In genomic region chr5:56535347-56535746, GRCh38 we compare ENCODE assay signal across 26 cellular contexts.
A peak's percentile ranks its signal among the peaks of the same experiment; 100 is the strongest.
DNase-seq lines count a peak whose midpoint lies in the region; ATAC-seq and TF ChIP-seq lines count a peak whose summit lies in the region.
"Had no signal": no experiment of that assay in that cellular context is flagged by ENCODE, and none has a peak within 500 bp of the region (broad histone marks: within the 10 kb centered on the region; RNA-seq: fewer than 3 reads in every experiment).

No MANE protein-coding gene starts in this region.

- H3K27me3 ChIP-seq in esophagus squamous epithelium (no peaks in the 10 kb centered on the region), mesenchymal stem cell (ENCODE audit: control insufficient read depth in 1 of 2, insufficient read depth in 1 of 2, low read length in 2 of 2) (peaks cover 0 to 21% of the 10 kb centered on the region in 2 experiments)
- H3K27me3 ChIP-seq: BLaER1, colonic mucosa, esophagus muscularis mucosa, gastrocnemius medialis had no signal

- H3K18ac ChIP-seq in mesenchymal stem cell (ENCODE audit: low read depth in 1 of 2, low read length in 2 of 2), result no peak overlapping the region

- no peak for TF ChIP-seq CTCF in esophagus squamous epithelium (IDR thresholded peaks at IDR 0.05)
- TF ChIP-seq CTCF in activated CD8-positive, alpha-beta T cell treated with anti-CD3 and anti-CD28 coated beads for 36 hours (IDR thresholded peaks at IDR 0.05), result no peak

- H3K9ac ChIP-seq in mesenchymal stem cell (ENCODE audit: low read length), result no peak overlapping the region
- H3K9ac ChIP-seq: BLaER1 had no signal

- H3K14ac ChIP-seq in mesenchymal stem cell (ENCODE audit: low read length in 2 of 2), result no peak overlapping the region

- ATAC-seq in GM21367 (IDR thresholded peaks at IDR 0.05; ENCODE audit: unreplicated experiment), result no peak
- no peak for ATAC-seq in activated T-cell treated with anti-CD3 and anti-CD28 coated beads, Interleukin-2, amount 50 U/mL, for 72 hours (replicated peaks in 1 of 2)
- ATAC-seq in activated CD8-positive, alpha-beta T cell treated with anti-CD3 and anti-CD28 coated beads for 36 hours, result no peak
- ATAC-seq: effector memory CD8-positive, alpha-beta T cell; gastrocnemius medialis; GM12878; psoas muscle had no signal

- DNase-seq in EH (ENCODE audit: low read depth) (peak; percentile 30), NCI-H226 (peak; percentile 33), esophagus squamous epithelium (lab: John Stamatoyannopoulos, UW) (no peak), mesenchymal stem cell (no peak)
- no peak for DNase-seq in activated T-cell treated with anti-CD3 and anti-CD28 coated beads, Interleukin-2, amount 50 U/mL, for 72 hours
- DNase-seq in activated CD8-positive, alpha-beta T cell treated with anti-CD3 and anti-CD28 coated beads for 36 hours, result no peak
- DNase-seq in activated CD4-positive, alpha-beta T cell treated with anti-CD3 and anti-CD28 coated beads, Interleukin-2, amount 10 ng/mL, durations not matched to agents 7 days and 5 days, result no peak
- DNase-seq: activated B cell treated with CpG ODN at 0.5 μM for 24 hours; activated T-cell treated with anti-CD3 and anti-CD28 coated beads, Interleukin-2, amount 50 U/mL, for 24 hours; amniotic stem cell; colonic mucosa; effector memory CD8-positive, alpha-beta T cell; gastrocnemius medialis; H9; naive B cell; NCI-H2081; NCI-H774; nucleus accumbens; psoas muscle; Right ventricle myocardium superior; substantia nigra had no signal

- no peak overlapping the region for H3K4ac ChIP-seq in mesenchymal stem cell (ENCODE audit: low read depth in 1 of 2, low read length in 2 of 2)

- POLR2A ChIA-PET in activated CD8-positive, alpha-beta T cell treated with anti-CD3 and anti-CD28 coated beads for 36 hours (lab: Charles Lee), result no interaction called here
- POLR2A ChIA-PET in activated CD4-positive, alpha-beta T cell treated with anti-CD3 and anti-CD28 coated beads, Interleukin-2, amount 10 ng/mL, durations not matched to agents 7 days and 5 days (lab: Charles Lee), result no interaction called here

- 85 to 89% methylated on average over 1 of the region's 1 CpG for WGBS in esophagus squamous epithelium, 2 donors
- WGBS in mesenchymal stem cell, result 91% methylated on average over 1 of the region's 1 CpG

- H2BK5ac ChIP-seq in mesenchymal stem cell (ENCODE audit: low read depth, low read length, poor library complexity, severe bottlenecking), result no peak overlapping the region

- no peak for TF ChIP-seq POLR2A in esophagus squamous epithelium (IDR thresholded peaks at IDR 0.05)

- H3K27me3 Mint-ChIP-seq in activated T-cell treated with anti-CD3 and anti-CD28 coated beads, Interleukin-2, amount 50 U/mL, for 72 hours (ENCODE audit: low read depth), result no peaks in the 10 kb centered on the region
- H3K27me3 Mint-ChIP-seq in activated CD8-positive, alpha-beta T cell treated with anti-CD3 and anti-CD28 coated beads for 36 hours, result no peaks in the 10 kb centered on the region
- H3K27me3 Mint-ChIP-seq in activated CD4-positive, alpha-beta T cell treated with anti-CD3 and anti-CD28 coated beads, Interleukin-2, amount 10 ng/mL, durations not matched to agents 7 days and 5 days, result no peaks in the 10 kb centered on the region
- H3K27me3 Mint-ChIP-seq: activated B cell treated with CpG ODN at 0.5 μM for 24 hours; activated T-cell treated with anti-CD3 and anti-CD28 coated beads, Interleukin-2, amount 50 U/mL, for 24 hours; naive B cell had no signal

- H2BK15ac ChIP-seq in mesenchymal stem cell (ENCODE audit: low read depth, poor library complexity, severe bottlenecking), result no peak overlapping the region

- intact Hi-C loops in esophagus squamous epithelium (cut with DNase I), result no loop called here
- intact Hi-C loops in activated CD8-positive, alpha-beta T cell treated with anti-CD3 and anti-CD28 coated beads for 36 hours (cut with micrococcal nuclease), result no loop called here

- no peak overlapping the region for H4K91ac ChIP-seq in mesenchymal stem cell (ENCODE audit: low read length)

- H3K36me3 Mint-ChIP-seq in activated T-cell treated with anti-CD3 and anti-CD28 coated beads, Interleukin-2, amount 50 U/mL, for 72 hours (ENCODE audit: insufficient read depth in 2 of 2), result no peaks in the 10 kb centered on the region
- H3K36me3 Mint-ChIP-seq in activated CD8-positive, alpha-beta T cell treated with anti-CD3 and anti-CD28 coated beads for 36 hours (ENCODE audit: low read depth), result no peaks in the 10 kb centered on the region
- peaks cover 8% of the 10 kb centered on the region for H3K36me3 Mint-ChIP-seq in activated CD4-positive, alpha-beta T cell treated with anti-CD3 and anti-CD28 coated beads, Interleukin-2, amount 10 ng/mL, durations not matched to agents 7 days and 5 days (ENCODE audit: low read depth)
- H3K36me3 Mint-ChIP-seq: naive B cell had no signal

- H3K4me1 ChIP-seq in esophagus squamous epithelium, result peaks cover 7 to 34% (median 19%) of the 10 kb centered on the region in 3 donors
- H3K4me1 ChIP-seq in mesenchymal stem cell (ENCODE audit: control insufficient read depth, insufficient read depth, low read depth, low read length), result peaks cover 9% of the 10 kb centered on the region
- H3K4me1 ChIP-seq: colonic mucosa, gastrocnemius medialis, psoas muscle had no signal

- no peak overlapping the region for H3K4me3 Mint-ChIP-seq in activated T-cell treated with anti-CD3 and anti-CD28 coated beads, Interleukin-2, amount 50 U/mL, for 72 hours
- no peak overlapping the region for H3K4me3 Mint-ChIP-seq in activated CD8-positive, alpha-beta T cell treated with anti-CD3 and anti-CD28 coated beads for 36 hours
- H3K4me3 Mint-ChIP-seq in activated CD4-positive, alpha-beta T cell treated with anti-CD3 and anti-CD28 coated beads, Interleukin-2, amount 10 ng/mL, durations not matched to agents 7 days and 5 days, result no peak overlapping the region
- H3K4me3 Mint-ChIP-seq: activated B cell treated with CpG ODN at 0.5 μM for 24 hours; activated T-cell treated with anti-CD3 and anti-CD28 coated beads, Interleukin-2, amount 50 U/mL, for 24 hours; effector memory CD8-positive, alpha-beta T cell; H9; IgD-negative memory B cell; naive B cell had no signal

- no peak overlapping the region for H3K4me2 ChIP-seq in mesenchymal stem cell (ENCODE audit: low read length, poor library complexity, severe bottlenecking)
- H3K4me2 ChIP-seq: BLaER1 had no signal

- no peak overlapping the region for H3K23ac ChIP-seq in mesenchymal stem cell (ENCODE audit: low read length in 2 of 2)

- H3K27ac Mint-ChIP-seq in activated T-cell treated with anti-CD3 and anti-CD28 coated beads, Interleukin-2, amount 50 U/mL, for 72 hours, result no peak overlapping the region
- no peak overlapping the region for H3K27ac Mint-ChIP-seq in activated CD8-positive, alpha-beta T cell treated with anti-CD3 and anti-CD28 coated beads for 36 hours
- no peak overlapping the region for H3K27ac Mint-ChIP-seq in activated CD4-positive, alpha-beta T cell treated with anti-CD3 and anti-CD28 coated beads, Interleukin-2, amount 10 ng/mL, durations not matched to agents 7 days and 5 days
- H3K27ac Mint-ChIP-seq: activated B cell treated with CpG ODN at 0.5 μM for 24 hours; activated T-cell treated with anti-CD3 and anti-CD28 coated beads, Interleukin-2, amount 50 U/mL, for 24 hours; effector memory CD8-positive, alpha-beta T cell; IgD-negative memory B cell had no signal

- H3K4me1 Mint-ChIP-seq in activated T-cell treated with anti-CD3 and anti-CD28 coated beads, Interleukin-2, amount 50 U/mL, for 72 hours (ENCODE audit: low read depth), result peaks cover 7% of the 10 kb centered on the region
- no peaks in the 10 kb centered on the region for H3K4me1 Mint-ChIP-seq in activated CD8-positive, alpha-beta T cell treated with anti-CD3 and anti-CD28 coated beads for 36 hours (ENCODE audit: low read depth)
- H3K4me1 Mint-ChIP-seq in activated CD4-positive, alpha-beta T cell treated with anti-CD3 and anti-CD28 coated beads, Interleukin-2, amount 10 ng/mL, durations not matched to agents 7 days and 5 days, result peaks cover 20% of the 10 kb centered on the region
- H3K4me1 Mint-ChIP-seq: activated B cell treated with CpG ODN at 0.5 μM for 24 hours had no signal

- no peak overlapping the region for H2AFZ ChIP-seq in mesenchymal stem cell (ENCODE audit: low read depth, low read length)

- CTCF ChIA-PET in activated CD8-positive, alpha-beta T cell treated with anti-CD3 and anti-CD28 coated beads for 36 hours (lab: Charles Lee), result interaction anchor here (1.9 kb wide), 1 partner anchor 264 kb away, joined by 4 read pairs; no protein-coding TSS in a partner anchor
- CTCF ChIA-PET in activated CD4-positive, alpha-beta T cell treated with anti-CD3 and anti-CD28 coated beads, Interleukin-2, amount 10 ng/mL, durations not matched to agents 7 days and 5 days (lab: Charles Lee), result interaction anchor here (0.7 to 1.8 kb wide), 2 partner anchors 10 to 14 kb away, joined by 3 to 4 read pairs; no protein-coding TSS in a partner anchor

- H3K9me3 ChIP-seq in esophagus squamous epithelium (no peaks in the 10 kb centered on the region), mesenchymal stem cell (ENCODE audit: control insufficient read depth, low read length) (no peaks in the 10 kb centered on the region)
- H3K9me3 ChIP-seq: colonic mucosa, esophagus muscularis mucosa, gastrocnemius medialis, psoas muscle had no signal

- H2AK5ac ChIP-seq in mesenchymal stem cell (ENCODE audit: low read length, severe bottlenecking), result peak overlapping the region; percentile 29

- H3K27ac ChIP-seq in esophagus squamous epithelium (peak overlapping the region in 3 of 4 donors; percentile 76 to 90 (median 86)), mesenchymal stem cell (ENCODE audit: low read length, poor library complexity, severe bottlenecking) (no peak overlapping the region)
- H3K27ac ChIP-seq: BLaER1, colonic mucosa, esophagus muscularis mucosa, gastrocnemius medialis, psoas muscle had no signal

- H3K36me3 ChIP-seq in esophagus squamous epithelium (no peaks in the 10 kb centered on the region), mesenchymal stem cell (ENCODE audit: control insufficient read depth in 1 of 2, insufficient read depth in 2 of 2, low read depth in 1 of 2, low read length in 2 of 2) (no peaks in the 10 kb centered on the region)
- H3K36me3 ChIP-seq: BLaER1, colonic mucosa, esophagus muscularis mucosa, gastrocnemius medialis had no signal

- no peaks in the 10 kb centered on the region for H3K79me1 ChIP-seq in mesenchymal stem cell (replicated peaks; ENCODE audit: low read length, poor library complexity, severe bottlenecking)

- H2BK12ac ChIP-seq in mesenchymal stem cell (ENCODE audit: low read length in 2 of 2), result no peak overlapping the region

- H3K4me3 ChIP-seq in esophagus squamous epithelium, result no peak overlapping the region
- no peak overlapping the region for H3K4me3 ChIP-seq in mesenchymal stem cell (ENCODE audit: insufficient read depth in 1 of 2, low read depth in 1 of 2, low read length in 2 of 2)
- H3K4me3 ChIP-seq: BLaER1, colonic mucosa, esophagus muscularis mucosa, gastrocnemius medialis, GM12878, psoas muscle had no signal

- peaks cover 0 to 2% of the 10 kb centered on the region in 2 donors for H3K9me3 Mint-ChIP-seq in activated T-cell treated with anti-CD3 and anti-CD28 coated beads, Interleukin-2, amount 50 U/mL, for 72 hours
- no peaks in the 10 kb centered on the region for H3K9me3 Mint-ChIP-seq in activated CD8-positive, alpha-beta T cell treated with anti-CD3 and anti-CD28 coated beads for 36 hours
- H3K9me3 Mint-ChIP-seq in activated CD4-positive, alpha-beta T cell treated with anti-CD3 and anti-CD28 coated beads, Interleukin-2, amount 10 ng/mL, durations not matched to agents 7 days and 5 days, result peaks cover 11% of the 10 kb centered on the region
- H3K9me3 Mint-ChIP-seq: activated B cell treated with CpG ODN at 0.5 μM for 24 hours; activated T-cell treated with anti-CD3 and anti-CD28 coated beads, Interleukin-2, amount 50 U/mL, for 24 hours; effector memory CD8-positive, alpha-beta T cell; H9; IgD-negative memory B cell had no signal

- no peak overlapping the region for H2BK120ac ChIP-seq in mesenchymal stem cell (ENCODE audit: low read depth, low read length)

- H4K8ac ChIP-seq in mesenchymal stem cell (ENCODE audit: low read length), result no peak overlapping the region

Comparison
In these comparisons a context has a peak if more than half of its experiments do, and no peak if none do; other contexts are left out.
1. DNase-seq: peak in EH (single experiment) and NCI-H226 (single experiment); none in esophagus squamous epithelium (single experiment), mesenchymal stem cell (single experiment), activated T-cell treated with anti-CD3 and anti-CD28 coated beads, Interleukin-2, amount 50 U/mL, for 72 hours (0 of 2), activated CD8-positive, alpha-beta T cell treated with anti-CD3 and anti-CD28 coated beads for 36 hours (single experiment) and activated CD4-positive, alpha-beta T cell treated with anti-CD3 and anti-CD28 coated beads, Interleukin-2, amount 10 ng/mL, durations not matched to agents 7 days and 5 days (single experiment).